ENCODE assay signal across 3 cellular contexts in the genomic region with DNA sequence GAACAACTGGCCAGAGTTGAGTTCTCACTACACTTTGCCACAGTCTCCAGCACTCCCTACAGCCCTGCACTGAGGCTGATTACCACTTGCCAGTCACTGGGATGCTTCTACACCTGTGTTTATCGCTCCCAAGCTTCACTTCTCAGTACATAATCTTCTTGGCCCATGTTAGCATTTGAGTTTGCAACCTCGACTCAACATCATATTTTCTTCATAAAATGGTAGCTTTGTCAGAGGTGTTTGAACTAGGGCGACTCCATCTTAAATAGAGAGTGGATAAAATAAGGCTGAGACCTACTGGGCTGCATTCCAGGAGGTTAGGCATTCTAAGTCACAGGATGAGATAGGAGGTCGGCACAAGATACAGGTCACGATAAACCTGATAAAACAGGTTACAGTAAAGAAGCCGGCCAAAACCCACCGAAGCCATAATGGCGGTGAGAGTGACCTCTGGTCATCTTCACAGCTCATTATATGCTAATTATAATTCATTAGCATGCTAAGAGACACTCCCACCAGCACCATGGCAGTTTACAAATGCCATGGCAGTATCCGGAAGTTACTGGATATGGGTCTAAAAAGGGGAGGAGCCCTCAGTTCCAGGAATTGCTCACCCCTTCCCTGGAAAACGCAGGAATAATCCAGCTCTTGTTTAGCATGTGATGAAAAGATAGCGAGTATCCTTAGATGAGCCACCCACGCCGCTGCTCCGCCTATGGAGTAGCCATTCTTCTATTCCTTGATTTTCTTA.
TF ChIP-seq lines count a peak whose summit lies in the region.

No MANE protein-coding gene starts in this region.

TF ChIP-seq in SK-N-SH treated with all-trans-retinoic acid at 6 μM for 48 hours, 23 proteins besides CTCF, POLR2A, EP300 and RAD21:
- TF ChIP-seq CSDC2 (CRISPR knock-in tag; IDR thresholded peaks at IDR 0.05): 0 out of 2 replicates have a peak, but pooled peaks have one; percentile 50
- TF ChIP-seq GLIS3 (CRISPR knock-in tag; IDR thresholded peaks at IDR 0.05): no peak
- no peak for TF ChIP-seq TOX (CRISPR knock-in tag; IDR thresholded peaks at IDR 0.05; ENCODE audit: borderline replicate concordance)

TF ChIP-seq in SK-N-SH, 30 proteins besides CTCF, POLR2A, EP300 and RAD21:
- no peak for TF ChIP-seq NRF1 (IDR thresholded peaks at IDR 0.05; ENCODE audit: low read depth, low read length)
- TF ChIP-seq GATA2 (CRISPR knock-in tag; IDR thresholded peaks at IDR 0.05): no peak
- TF ChIP-seq, protein P1, sequence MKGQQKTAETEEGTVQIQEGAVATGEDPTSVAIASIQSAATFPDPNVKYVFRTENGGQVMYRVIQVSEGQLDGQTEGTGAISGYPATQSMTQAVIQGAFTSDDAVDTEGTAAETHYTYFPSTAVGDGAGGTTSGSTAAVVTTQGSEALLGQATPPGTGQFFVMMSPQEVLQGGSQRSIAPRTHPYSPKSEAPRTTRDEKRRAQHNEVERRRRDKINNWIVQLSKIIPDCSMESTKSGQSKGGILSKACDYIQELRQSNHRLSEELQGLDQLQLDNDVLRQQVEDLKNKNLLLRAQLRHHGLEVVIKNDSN (IDR thresholded peaks at IDR 0.05; ENCODE audit: borderline replicate concordance, low read depth): no peak

TF ChIP-seq in H1, 55 proteins besides CTCF, POLR2A, EP300 and RAD21:
- TF ChIP-seq, protein P2, sequence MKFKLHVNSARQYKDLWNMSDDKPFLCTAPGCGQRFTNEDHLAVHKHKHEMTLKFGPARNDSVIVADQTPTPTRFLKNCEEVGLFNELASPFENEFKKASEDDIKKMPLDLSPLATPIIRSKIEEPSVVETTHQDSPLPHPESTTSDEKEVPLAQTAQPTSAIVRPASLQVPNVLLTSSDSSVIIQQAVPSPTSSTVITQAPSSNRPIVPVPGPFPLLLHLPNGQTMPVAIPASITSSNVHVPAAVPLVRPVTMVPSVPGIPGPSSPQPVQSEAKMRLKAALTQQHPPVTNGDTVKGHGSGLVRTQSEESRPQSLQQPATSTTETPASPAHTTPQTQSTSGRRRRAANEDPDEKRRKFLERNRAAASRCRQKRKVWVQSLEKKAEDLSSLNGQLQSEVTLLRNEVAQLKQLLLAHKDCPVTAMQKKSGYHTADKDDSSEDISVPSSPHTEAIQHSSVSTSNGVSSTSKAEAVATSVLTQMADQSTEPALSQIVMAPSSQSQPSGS (IDR thresholded peaks at IDR 0.05; ENCODE audit: low read length): no peak
- TF ChIP-seq SAP30 (IDR thresholded peaks at IDR 0.05; ENCODE audit: insufficient read depth, insufficient replicate concordance, low read length) (no peak), TAF7 (optimal IDR thresholded peaks at IDR 0.05; ENCODE audit: borderline replicate concordance, low read depth, low read length) (no peak)
- TF ChIP-seq, protein P3, sequence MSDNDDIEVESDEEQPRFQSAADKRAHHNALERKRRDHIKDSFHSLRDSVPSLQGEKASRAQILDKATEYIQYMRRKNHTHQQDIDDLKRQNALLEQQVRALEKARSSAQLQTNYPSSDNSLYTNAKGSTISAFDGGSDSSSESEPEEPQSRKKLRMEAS (IDR thresholded peaks at IDR 0.05): no peak
